14 cellular contexts compared by ENCODE assay signal in the genomic region with DNA sequence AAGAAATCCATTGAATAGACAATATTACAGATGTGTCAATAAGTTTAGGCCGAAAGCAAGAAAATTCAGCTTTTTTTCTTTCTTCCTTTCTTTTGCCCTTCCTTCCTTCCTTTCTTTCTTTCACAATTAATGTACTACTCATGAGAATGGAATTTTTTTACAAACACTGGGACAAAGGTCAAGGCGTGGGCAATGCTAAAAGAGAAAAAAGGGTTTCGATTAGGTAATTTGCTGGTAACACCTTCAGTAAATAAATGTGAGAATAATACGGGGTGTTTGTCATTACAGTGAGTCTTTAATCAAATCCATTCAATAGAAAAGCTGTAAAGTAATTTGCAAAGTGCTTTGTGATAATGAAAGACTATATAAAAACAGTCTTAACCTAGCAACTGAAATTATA.
A peak's percentile ranks its signal among the peaks of the same experiment; 100 is the strongest.
DNase-seq lines count a peak whose midpoint lies in the region; ATAC-seq and TF ChIP-seq lines count a peak whose summit lies in the region.
"Had no signal": no experiment of that assay in that cellular context is flagged by ENCODE, and none has a peak within 500 bp of the region (broad histone marks: within the 10 kb centered on the region; RNA-seq: fewer than 3 reads in every experiment).

No MANE protein-coding gene starts in this region.

- H3K9me3 Mint-ChIP-seq in stimulated activated naive B cell treated with anti-CD40 and anti-IgM and Interleukin-4, amounts not matched to agents 10 μg/mL and 1 μg/mL and 100 μg/mL, for 72 hours = no peaks in the 10 kb centered on the region
- no peaks in the 10 kb centered on the region for H3K9me3 Mint-ChIP-seq in CD8-positive, alpha-beta T cell

- CTCF ChIA-PET in CD8-positive, alpha-beta T cell (lab: Charles Lee) = no interaction called here

- TF ChIP-seq CTCF in breast epithelium (IDR thresholded peaks at IDR 0.05) = no peak
- TF ChIP-seq CTCF in vagina (IDR thresholded peaks at IDR 0.05) = no peak
- TF ChIP-seq CTCF in CD8-positive, alpha-beta T cell (IDR thresholded peaks at IDR 0.05) = no peak

- intact Hi-C loops in breast epithelium (cut with DNase I; ENCODE audit: low total_unique reads) (no loop called here), vagina (cut with DNase I) (no loop called here)
- intact Hi-C loops in CD8-positive, alpha-beta T cell (cut with DNase I, micrococcal nuclease) = no loop called here

- H3K4me3 ChIP-seq in breast epithelium (peak overlapping the region in 1 of 3 donors; percentile 6), vagina (no peak overlapping the region)
- H3K4me3 ChIP-seq in CD8-positive, alpha-beta T cell (ENCODE audit: low read depth, low read length) = no peak overlapping the region

- DNase-seq in DMS53 (lab: John Stamatoyannopoulos, UW) (peak; percentile 2), DMS53 treated with DMSO at 0.1 percent for 48 hours (lab: John Stamatoyannopoulos, UW; ENCODE audit: unreplicated experiment) (no peak), breast epithelium (ENCODE audit: low spot score in 2 of 2) (no peak), kidney tubule cell (ENCODE audit: low spot score) (peak; percentile 77), vagina (ENCODE audit: extremely low spot score in 2 of 2) (no peak), NCI-H1092 treated with DMSO at 0.1 percent for 48 hours (lab: John Stamatoyannopoulos, UW) (no peak)
- DNase-seq in stimulated activated naive B cell treated with anti-CD40 and anti-IgM and Interleukin-4, amounts not matched to agents 10 μg/mL and 1 μg/mL and 100 μg/mL, for 72 hours = no peak
- DNase-seq in CD8-positive, alpha-beta T cell = no peak
- DNase-seq: activated naive CD8-positive, alpha-beta T cell treated with anti-CD3 and anti-CD28 coated beads, Interleukin-2, amount 50 U/mL, for 24 hours; DMS79 treated with DMSO at 0.1 percent for 48 hours; effector CD4-positive, alpha-beta T cell; Karpas-422; right cardiac atrium had no signal

- H3K27me3 ChIP-seq in breast epithelium (no peaks in the 10 kb centered on the region), vagina (no peaks in the 10 kb centered on the region)
- H3K27me3 ChIP-seq in CD8-positive, alpha-beta T cell (ENCODE audit: insufficient read depth, low read length) = no peaks in the 10 kb centered on the region

- no peaks in the 10 kb centered on the region for H3K4me1 ChIP-seq in breast epithelium
- peaks cover 10% of the 10 kb centered on the region for H3K4me1 ChIP-seq in vagina
- no peaks in the 10 kb centered on the region for H3K4me1 ChIP-seq in CD8-positive, alpha-beta T cell (ENCODE audit: insufficient read depth, low read length)

- H3K36me3 Mint-ChIP-seq in stimulated activated naive B cell treated with anti-CD40 and anti-IgM and Interleukin-4, amounts not matched to agents 10 μg/mL and 1 μg/mL and 100 μg/mL, for 72 hours = no peaks in the 10 kb centered on the region
- H3K36me3 Mint-ChIP-seq in CD8-positive, alpha-beta T cell = no peaks in the 10 kb centered on the region

- POLR2A ChIA-PET in CD8-positive, alpha-beta T cell (lab: Charles Lee) = no interaction called here

- no peak overlapping the region for H3K27ac Mint-ChIP-seq in stimulated activated naive B cell treated with anti-CD40 and anti-IgM and Interleukin-4, amounts not matched to agents 10 μg/mL and 1 μg/mL and 100 μg/mL, for 72 hours
- H3K27ac Mint-ChIP-seq in CD8-positive, alpha-beta T cell = no peak overlapping the region
- H3K27ac Mint-ChIP-seq: activated naive CD8-positive, alpha-beta T cell treated with anti-CD3 and anti-CD28 coated beads, Interleukin-2, amount 50 U/mL, for 24 hours had no signal

- H3K36me3 ChIP-seq in breast epithelium = no peaks in the 10 kb centered on the region
- H3K36me3 ChIP-seq in vagina = no peaks in the 10 kb centered on the region
- H3K36me3 ChIP-seq in CD8-positive, alpha-beta T cell (ENCODE audit: insufficient read depth, low read length) = no peaks in the 10 kb centered on the region

- H3K9me3 ChIP-seq in breast epithelium (no peaks in the 10 kb centered on the region), vagina (no peaks in the 10 kb centered on the region)
- no peaks in the 10 kb centered on the region for H3K9me3 ChIP-seq in CD8-positive, alpha-beta T cell (ENCODE audit: low read length)

- peaks cover 0 to 3% of the 10 kb centered on the region in 2 donors for H3K27me3 Mint-ChIP-seq in stimulated activated naive B cell treated with anti-CD40 and anti-IgM and Interleukin-4, amounts not matched to agents 10 μg/mL and 1 μg/mL and 100 μg/mL, for 72 hours
- no peaks in the 10 kb centered on the region for H3K27me3 Mint-ChIP-seq in CD8-positive, alpha-beta T cell (ENCODE audit: low read depth)
- H3K27me3 Mint-ChIP-seq: activated naive CD8-positive, alpha-beta T cell treated with anti-CD3 and anti-CD28 coated beads, Interleukin-2, amount 50 U/mL, for 24 hours had no signal

- no peak for ATAC-seq in stimulated activated naive B cell treated with anti-CD40 and anti-IgM and Interleukin-4, amounts not matched to agents 10 μg/mL and 1 μg/mL and 100 μg/mL, for 72 hours (replicated peaks)
- ATAC-seq in CD8-positive, alpha-beta T cell = no peak
- ATAC-seq: activated naive CD8-positive, alpha-beta T cell treated with anti-CD3 and anti-CD28 coated beads, Interleukin-2, amount 50 U/mL, for 24 hours; right cardiac atrium had no signal

- H3K4me1 Mint-ChIP-seq in stimulated activated naive B cell treated with anti-CD40 and anti-IgM and Interleukin-4, amounts not matched to agents 10 μg/mL and 1 μg/mL and 100 μg/mL, for 72 hours = no peaks in the 10 kb centered on the region
- no peaks in the 10 kb centered on the region for H3K4me1 Mint-ChIP-seq in CD8-positive, alpha-beta T cell (ENCODE audit: low read depth)
- H3K4me1 Mint-ChIP-seq: activated naive CD8-positive, alpha-beta T cell treated with anti-CD3 and anti-CD28 coated beads, Interleukin-2, amount 50 U/mL, for 24 hours had no signal

- TF ChIP-seq POLR2A in breast epithelium (IDR thresholded peaks at IDR 0.05) (no peak), vagina (IDR thresholded peaks at IDR 0.05) (no peak)

- H3K27ac ChIP-seq in breast epithelium (peak overlapping the region; percentile 11 to 50), vagina (peak overlapping the region; percentile 34)
- H3K27ac ChIP-seq in CD8-positive, alpha-beta T cell (ENCODE audit: low read depth, low read length) = no peak overlapping the region
- H3K27ac ChIP-seq: 22Rv1 had no signal

- H3K4me3 Mint-ChIP-seq in stimulated activated naive B cell treated with anti-CD40 and anti-IgM and Interleukin-4, amounts not matched to agents 10 μg/mL and 1 μg/mL and 100 μg/mL, for 72 hours = no peak overlapping the region
- no peak overlapping the region for H3K4me3 Mint-ChIP-seq in CD8-positive, alpha-beta T cell
- H3K4me3 Mint-ChIP-seq: activated naive CD8-positive, alpha-beta T cell treated with anti-CD3 and anti-CD28 coated beads, Interleukin-2, amount 50 U/mL, for 24 hours had no signal

Comparison
In these comparisons a context has a peak if more than half of its experiments do, and no peak if none do; other contexts are left out.
1. DNase-seq: peak in DMS53 (single experiment) and kidney tubule cell (single experiment); none in DMS53 treated with DMSO at 0.1 percent for 48 hours (single experiment), breast epithelium (0 of 2), vagina (0 of 2), stimulated activated naive B cell treated with anti-CD40 and anti-IgM and Interleukin-4, amounts not matched to agents 10 μg/mL and 1 μg/mL and 100 μg/mL, for 72 hours (single experiment), NCI-H1092 treated with DMSO at 0.1 percent for 48 hours (single experiment) and CD8-positive, alpha-beta T cell (0 of 7).